ENCODE assay signal across 27 cellular contexts in genomic region chr3:155308831-155309230, GRCh38. TPM values are rescaled to one million over a fixed set of nuclear protein-coding genes. Genes with fewer than 3 reads are reported as not detected.
A peak's percentile ranks its signal among the peaks of the same experiment; 100 is the strongest.
DNase-seq lines count a peak whose midpoint lies in the region; ATAC-seq, FAIRE-seq and TF ChIP-seq lines count a peak whose summit lies in the region.
"Had no signal": no experiment of that assay in that cellular context is flagged by ENCODE, and none has a peak within 500 bp of the region (broad histone marks: within the 10 kb centered on the region; RNA-seq: fewer than 3 reads in every experiment).

No MANE protein-coding gene starts in this region.

- H3K9me3 ChIP-seq in H1 (ENCODE audit: insufficient read depth in 2 of 2, low read depth in 1 of 2, low read length in 1 of 2) (no peaks in the 10 kb centered on the region; a peak in 1 of 4 replicates), keratinocyte (ENCODE audit: control insufficient read depth, low read depth, low read length) (no peaks in the 10 kb centered on the region)
- H3K9me3 ChIP-seq: transverse colon had no signal

- H3K23me2 ChIP-seq in H1 (ENCODE audit: low read depth, low read length), result no peaks in the 10 kb centered on the region

- no peak overlapping the region for H3K14ac ChIP-seq in H1 (ENCODE audit: insufficient read length)

- H2BK12ac ChIP-seq in H1 (ENCODE audit: low read depth, low read length), result no peak overlapping the region

- H3K36me3 ChIP-seq in GM23338 (ENCODE audit: insufficient read depth) (no peaks in the 10 kb centered on the region), H1 (ENCODE audit: control insufficient read depth in 2 of 4, insufficient read depth in 4 of 4, low read length in 3 of 4) (no peaks in the 10 kb centered on the region), keratinocyte (ENCODE audit: control insufficient read depth in 2 of 2, extremely low read depth in 1 of 2, insufficient read depth in 2 of 2, low read length in 2 of 2) (no peaks in the 10 kb centered on the region)
- H3K36me3 ChIP-seq: heart left ventricle, left ventricle myocardium inferior, transverse colon had no signal

- H2BK120ac ChIP-seq in H1 (replicated peaks; ENCODE audit: low read depth, low read length), result no peak overlapping the region

- no peaks in the 10 kb centered on the region for H3F3A ChIP-seq in GM23338 (replicated peaks; ENCODE audit: low read depth)

- H3K4me3 Mint-ChIP-seq in GM23338, result no peak overlapping the region
- H3K4me3 Mint-ChIP-seq: CD8-positive, alpha-beta memory T cell; stimulated activated naive CD8-positive, alpha-beta T cell treated with anti-CD3 and anti-CD28 coated beads, Interleukin-15, amount 100 ng/mL, for 72 hours had no signal

- no peak for DNase-seq in GM23338 (ENCODE audit: low spot score)
- DNase-seq in LHCN-M2 (ENCODE audit: low read depth), result peak; percentile 29
- DNase-seq in H1 (ENCODE audit: low read depth in 1 of 2, low spot score in 2 of 2), result no peak
- DNase-seq in keratinocyte (ENCODE audit: low read depth, low spot score), result peak; percentile 5
- no peak for DNase-seq in activated naive CD4-positive, alpha-beta T cell treated with Interleukin-2 at 50 U/mL for 16 hours
- DNase-seq: activated CD4-positive, alpha-beta T cell treated with anti-CD3 and anti-CD28 coated beads, Interleukin-2, amount 50 U/mL, for 48 hours; activated effector memory CD4-positive, alpha-beta T cell treated with anti-CD3 and anti-CD28 coated beads, Interleukin-2, amount 50 U/mL, for 16 hours; amniotic stem cell; CD8-positive, alpha-beta memory T cell; DMS53; heart left ventricle; left ventricle myocardium inferior; NCI-H2227 treated with DMSO at 0.1 percent for 48 hours; NCI-H774; OCI-M1; stimulated activated CD4-positive, alpha-beta T cell treated with anti-CD3 and anti-CD28 coated beads, Interleukin-4, amount 100 ng/mL, for 24 hours; stimulated activated naive CD8-positive, alpha-beta T cell treated with anti-CD3 and anti-CD28 coated beads, Interleukin-15, amount 100 ng/mL, for 72 hours; T-helper 2 cell; transverse colon had no signal

- no peak overlapping the region for H2BK15ac ChIP-seq in H1 (ENCODE audit: low read length)

- TF ChIP-seq RAD21 in H1 (IDR thresholded peaks at IDR 0.05 in 1 of 2, conservative IDR thresholded peaks at IDR 0.05 in 1 of 2; ENCODE audit: low read depth in 2 of 2, low read length in 2 of 2), result no peak

- H3K36me3 Mint-ChIP-seq in GM23338 (ENCODE audit: low read depth), result no peaks in the 10 kb centered on the region
- H3K36me3 Mint-ChIP-seq: CD8-positive, alpha-beta memory T cell had no signal

- dilution Hi-C loops in keratinocyte (cut with MboI; ENCODE audit: extremely low pct_ligation_motif_present, low sequenced_read_pairs), result no loop called here

- H2BK5ac ChIP-seq in H1 (ENCODE audit: low read depth, low read length), result no peak overlapping the region

- H2AFZ ChIP-seq in GM23338 (peak overlapping the region; percentile 34; the same call in 1 of the 2 replicates), H1 (ENCODE audit: low read length) (no peak overlapping the region), keratinocyte (ENCODE audit: control insufficient read depth, low read length) (peak overlapping the region; percentile 56)

- H3K9ac ChIP-seq in H1 (replicated peaks in 1 of 4; ENCODE audit: extremely low read depth in 1 of 4, low read depth in 3 of 4, low read length in 3 of 4), result no peak overlapping the region
- no peak overlapping the region for H3K9ac ChIP-seq in keratinocyte (ENCODE audit: control insufficient read depth, extremely low read depth, insufficient read depth, low read length)

- H3K4me1 Mint-ChIP-seq in GM23338, result peaks cover 10% of the 10 kb centered on the region; the same call in 2 of the 3 replicates
- H3K4me1 Mint-ChIP-seq: CD8-positive, alpha-beta memory T cell; stimulated activated naive CD8-positive, alpha-beta T cell treated with anti-CD3 and anti-CD28 coated beads, Interleukin-15, amount 100 ng/mL, for 72 hours had no signal

- H3K9me2 ChIP-seq in GM23338 (ENCODE audit: insufficient read depth), result 0 out of 2 replicates have a peak, but pooled peaks cover 2% of the 10 kb centered on the region

- no peaks in the 10 kb centered on the region for H3K9me1 ChIP-seq in keratinocyte (ENCODE audit: control insufficient read depth, extremely low read depth, insufficient read depth, low read length)

- no peak overlapping the region for H2AK5ac ChIP-seq in H1 (ENCODE audit: low read depth, low read length)

- H3K4me3 ChIP-seq in GM23338 (no peak overlapping the region), H1 (ENCODE audit: extremely low read depth in 1 of 4, insufficient read depth in 2 of 4, low read depth in 3 of 4, low read length in 4 of 4) (no peak overlapping the region), keratinocyte (ENCODE audit: control insufficient read depth in 2 of 3, extremely low read depth in 1 of 3, insufficient read depth in 2 of 3, low read depth in 1 of 3, low read length in 3 of 3) (no peak overlapping the region)
- H3K4me3 ChIP-seq: heart left ventricle, left ventricle myocardium inferior, smooth muscle cell, transverse colon had no signal

- H4K8ac ChIP-seq in H1 (ENCODE audit: extremely low read depth, insufficient read depth, low read length), result no peak overlapping the region

- no peak overlapping the region for H3K23ac ChIP-seq in H1 (ENCODE audit: insufficient read length)

- TF ChIP-seq POLR2A in H1 (IDR thresholded peaks at IDR 0.05; ENCODE audit: control extremely low read depth in 1 of 2, low read depth in 2 of 2, low read length in 2 of 2), result no peak

- WGBS in H1 (ENCODE audit: extremely low coverage in 1 of 2, insufficient coverage in 1 of 2, insufficient read length in 1 of 2, insufficient replicate concordance in 2 of 2, low coverage in 1 of 2, low lambda C conversion rate in 2 of 2, missing lambda C conversion rate in 1 of 2), 2 experiments, result 92% methylated on average over 9 of the region's 9 CpGs; no CpG with 5 or more reads in 1 of the 2 experiments

- H3K18ac ChIP-seq in H1 (ENCODE audit: extremely low read depth, low read length), result no peak overlapping the region

- peaks cover 2% of the 10 kb centered on the region for H3K27me3 Mint-ChIP-seq in GM23338 (ENCODE audit: insufficient read depth, low read depth, poor library complexity)
- H3K27me3 Mint-ChIP-seq: stimulated activated naive CD8-positive, alpha-beta T cell treated with anti-CD3 and anti-CD28 coated beads, Interleukin-15, amount 100 ng/mL, for 72 hours had no signal

- H3K4me2 ChIP-seq in GM23338 (no peak overlapping the region), H1 (ENCODE audit: insufficient read depth in 1 of 2, low read depth in 2 of 2, low read length in 2 of 2) (no peak overlapping the region), keratinocyte (ENCODE audit: control insufficient read depth, extremely low read depth, insufficient read depth, low read depth, low read length) (no peak overlapping the region)
- H3K4me2 ChIP-seq: smooth muscle cell had no signal

- ATAC-seq in GM23338, result no peak
- no peak for ATAC-seq in GM19351 (IDR thresholded peaks at IDR 0.05; ENCODE audit: unreplicated experiment)
- ATAC-seq in HG03175 (IDR thresholded peaks at IDR 0.05; ENCODE audit: unreplicated experiment), result no peak
- ATAC-seq: heart left ventricle; stimulated activated naive CD8-positive, alpha-beta T cell treated with anti-CD3 and anti-CD28 coated beads, Interleukin-15, amount 100 ng/mL, for 72 hours had no signal

- H4K5ac ChIP-seq in H1 (ENCODE audit: insufficient read length, low read depth, low read length), result no peak overlapping the region

- no peak overlapping the region for H3K27ac ChIP-seq in GM23338 (ENCODE audit: low read depth)
- no peak overlapping the region for H3K27ac ChIP-seq in H1 (ENCODE audit: low read depth, low read length)
- no peak overlapping the region for H3K27ac ChIP-seq in keratinocyte (ENCODE audit: control insufficient read depth, insufficient read depth, low read length)
- H3K27ac ChIP-seq: heart left ventricle, left ventricle myocardium inferior, transverse colon had no signal

- CTCF ChIA-PET in H1 (lab: Charles Lee; ENCODE audit: partially characterized antibody), result interaction anchor here (1.0 to 2.1 kb wide), 3 partner anchors 14 to 74 kb away, joined by 3 to 5 read pairs (median 3); no protein-coding TSS in a partner anchor

- H4K91ac ChIP-seq in H1 (replicated peaks; ENCODE audit: insufficient read length, low read length), result no peak overlapping the region

- H3K27ac Mint-ChIP-seq in GM23338, result no peak overlapping the region
- H3K27ac Mint-ChIP-seq: CD8-positive, alpha-beta memory T cell had no signal

- no peak overlapping the region for H2BK20ac ChIP-seq in H1 (ENCODE audit: low read length)

- POLR2A ChIA-PET in H1 (lab: Charles Lee; ENCODE audit: partially characterized antibody), result no interaction called here

- no peaks in the 10 kb centered on the region for H3K9me3 Mint-ChIP-seq in GM23338
- H3K9me3 Mint-ChIP-seq: CD8-positive, alpha-beta memory T cell; stimulated activated naive CD8-positive, alpha-beta T cell treated with anti-CD3 and anti-CD28 coated beads, Interleukin-15, amount 100 ng/mL, for 72 hours had no signal

- no peaks in the 10 kb centered on the region for H3K27me3 ChIP-seq in GM23338 (ENCODE audit: insufficient read depth)
- H3K27me3 ChIP-seq in H1 (replicated peaks in 1 of 4; ENCODE audit: control insufficient read depth in 3 of 4, extremely low read depth in 1 of 4, insufficient read depth in 3 of 4, low read length in 3 of 4), result no peaks in the 10 kb centered on the region
- no peaks in the 10 kb centered on the region for H3K27me3 ChIP-seq in keratinocyte (ENCODE audit: control insufficient read depth, extremely low read depth, insufficient read depth, low read length)
- H3K27me3 ChIP-seq: heart left ventricle, transverse colon had no signal

- TF ChIP-seq CTCF in GM23338 (conservative IDR thresholded peaks at IDR 0.05; ENCODE audit: low read depth in 2 of 2) (no peak), H1 (IDR thresholded peaks at IDR 0.05; ENCODE audit: control extremely low read depth in 1 of 3, insufficient read depth in 1 of 3, low read depth in 1 of 3, low read length in 3 of 3) (no peak), keratinocyte (optimal IDR thresholded peaks at IDR 0.05 in 1 of 3, IDR thresholded peaks at IDR 0.05 in 1 of 3, conservative IDR thresholded peaks at IDR 0.05 in 1 of 3; ENCODE audit: extremely low read depth in 1 of 3, insufficient read depth in 2 of 3, low read length in 3 of 3) (no peak)

- no peaks in the 10 kb centered on the region for H3K79me1 ChIP-seq in H1 (ENCODE audit: low read depth, low read length)

- H3K4me1 ChIP-seq in GM23338 (ENCODE audit: insufficient read depth), result peaks cover 4% of the 10 kb centered on the region
- no peaks in the 10 kb centered on the region for H3K4me1 ChIP-seq in H1 (replicated peaks in 1 of 4; ENCODE audit: control insufficient read depth in 3 of 4, insufficient read depth in 4 of 4, low read length in 3 of 4)
- no peaks in the 10 kb centered on the region for H3K4me1 ChIP-seq in keratinocyte (ENCODE audit: control insufficient read depth, extremely low read depth, insufficient read depth, low read length)
- H3K4me1 ChIP-seq: transverse colon had no signal

- FAIRE-seq in H1 (lab: Jason Lieb, UNC), result no peak
- FAIRE-seq in keratinocyte (lab: Jason Lieb, UNC), result no peak
- FAIRE-seq: GM12891, H54 had no signal

- TF ChIP-seq EP300 in H1 (IDR thresholded peaks at IDR 0.05; ENCODE audit: borderline replicate concordance in 1 of 2, low read depth in 2 of 2, low read length in 2 of 2), result no peak

- no peak overlapping the region for H3K4ac ChIP-seq in H1 (replicated peaks; ENCODE audit: insufficient read length, low read depth, low read length)

- no peak overlapping the region for H3K56ac ChIP-seq in H1 (replicated peaks; ENCODE audit: insufficient read length, low read depth, low read length)

- H3K79me2 ChIP-seq in GM23338 (replicated peaks; ENCODE audit: insufficient read depth) (no peaks in the 10 kb centered on the region), H1 (ENCODE audit: control insufficient read depth in 1 of 2, insufficient read depth in 2 of 2, low read length in 2 of 2) (no peaks in the 10 kb centered on the region), keratinocyte (ENCODE audit: control insufficient read depth, insufficient read depth, low read length) (no peaks in the 10 kb centered on the region)

- H4K20me1 ChIP-seq in GM23338 (replicated peaks; ENCODE audit: insufficient read depth) (no peaks in the 10 kb centered on the region), H1 (replicated peaks in 1 of 2; ENCODE audit: control insufficient read depth in 1 of 2, insufficient read depth in 2 of 2, low read length in 2 of 2) (no peaks in the 10 kb centered on the region), keratinocyte (ENCODE audit: control insufficient read depth, extremely low read depth, insufficient read depth, low read length) (no peaks in the 10 kb centered on the region)

RNA-seq across cellular contexts. Expression of gene STRIT1, which starts 15.3 kb away (rescaled TPM):
- 1.6 TPM in 1 of 2 replicates, not detected in the other for total RNA-seq in GM23338 (2014; rRNA removed; shearing (Covaris generic))
- polyA plus RNA-seq in GM23338 (2016; fragmentation: Nextera tagmentation; extraction: Ambion mirVana), result 1.5 and 1.6 TPM in 2 replicates
- not detected in 2 replicates for total RNA-seq in LHCN-M2 (2014; rRNA removed)
- polyA plus RNA-seq in LHCN-M2 (2012), result not detected
- 0.38 and 0.47 TPM in 2 replicates for total RNA-seq in H1 (2021; fragmentation: NEBNext Ultra II Directional; extraction: Animal tissue kit (Norgen Biotek cat#: 25700))
- polyA plus RNA-seq in H1 (2011; rRNA removed), result 0.15 TPM in 1 of 2 replicates, not detected in the other
- polyA plus RNA-seq in H1 (2011; cell fraction: cytosol; rRNA removed), result 0.13 TPM
- polyA plus RNA-seq in H1 (2011; cell fraction: nucleus; rRNA removed), result not detected
- 0.37 to 0.41 TPM in 2 of 4 replicates, not detected in the others for polyA plus RNA-seq in H1 (2012, experiment 1 of 2)
- not detected for polyA plus RNA-seq in H1 (2012, experiment 2 of 2)
- polyA plus RNA-seq in H1 (2013, experiment 1 of 2), result 0.63 TPM
- polyA plus RNA-seq in H1 (2013, experiment 2 of 2), result 0.87 TPM
- not detected in 2 replicates for polyA minus RNA-seq in H1 (2011; rRNA and poly(A)+ RNA removed)
- polyA minus RNA-seq in H1 (2011; cell fraction: cytosol; rRNA and poly(A)+ RNA removed), result not detected
- not detected for polyA minus RNA-seq in H1 (2011; cell fraction: nucleus; rRNA and poly(A)+ RNA removed)
- polyA plus RNA-seq in keratinocyte, result not detected in 3 replicates
- polyA plus RNA-seq in keratinocyte (2011; ENCODE audit: low read depth), result not detected
- polyA plus RNA-seq in keratinocyte (2011; cell fraction: cytosol; rRNA removed), result not detected in 2 replicates
- not detected in 2 replicates for polyA plus RNA-seq in keratinocyte (2011; cell fraction: nucleus; rRNA removed)
- not detected in 2 replicates for polyA plus RNA-seq in keratinocyte (2012; ENCODE audit: low replicate concordance)
- polyA minus RNA-seq in keratinocyte, result not detected in 3 replicates
- polyA minus RNA-seq in keratinocyte (2011; cell fraction: cytosol; rRNA and poly(A)+ RNA removed), result not detected
- polyA minus RNA-seq in keratinocyte (2011; cell fraction: nucleus; rRNA and poly(A)+ RNA removed), result not detected in 2 replicates
- total RNA-seq: CD8-positive, alpha-beta memory T cell; esophagus mucosa; mononuclear cell; posterior vena cava; smooth muscle cell had no signal
- polyA plus RNA-seq: CD8-positive, alpha-beta memory T cell; smooth muscle cell had no signal

Comparison
In these comparisons a context has a peak if more than half of its experiments do, and no peak if none do; other contexts are left out.
1. DNase-seq: peak in LHCN-M2 (single experiment) and keratinocyte (single experiment); none in GM23338 (single experiment), H1 (0 of 2) and activated naive CD4-positive, alpha-beta T cell treated with Interleukin-2 at 50 U/mL for 16 hours (single experiment).